In genomic region chr19:33778089-33778791, GRCh38 we compare ENCODE assay signal across 1 cellular context.
A peak's percentile ranks its signal among the peaks of the same experiment; 100 is the strongest.
TF ChIP-seq lines count a peak whose summit lies in the region.

No MANE protein-coding gene starts in this region.

TF ChIP-seq in HepG2, 621 proteins besides CTCF, POLR2A, EP300 and RAD21 (continued from another document and continues in another):
- peak; percentile 40; the same call in 1 of the 2 replicates for TF ChIP-seq ARID4A (CRISPR knock-in tag; IDR thresholded peaks at IDR 0.05; ENCODE audit: borderline replicate concordance)
- peak; percentile 70; the same call in 1 of the 2 replicates for TF ChIP-seq SMC3 (IDR thresholded peaks at IDR 0.05; ENCODE audit: low read length)
- TF ChIP-seq ZNF281 (CRISPR knock-in tag; IDR thresholded peaks at IDR 0.05; ENCODE audit: borderline replicate concordance), result no peak
- TF ChIP-seq ZNF530 (CRISPR knock-in tag; IDR thresholded peaks at IDR 0.05; ENCODE audit: low read depth), result no peak
- no peak for TF ChIP-seq ZZZ3 (CRISPR knock-in tag; IDR thresholded peaks at IDR 0.05; ENCODE audit: borderline replicate concordance)
- peak; percentile 42; the same call in 1 of the 3 replicates for TF ChIP-seq MXI1 (IDR thresholded peaks at IDR 0.05; ENCODE audit: borderline replicate concordance, low read depth, low read length)
- no peak for TF ChIP-seq ZBTB7A (CRISPR knock-in tag; IDR thresholded peaks at IDR 0.05)
- no peak for TF ChIP-seq IKZF1 (IDR thresholded peaks at IDR 0.05)
- TF ChIP-seq ZNF142 (CRISPR knock-in tag; IDR thresholded peaks at IDR 0.05), result no peak
- no peak for TF ChIP-seq TRIM22 (IDR thresholded peaks at IDR 0.05)
- no peak for TF ChIP-seq PTBP1 (IDR thresholded peaks at IDR 0.05; ENCODE audit: low read depth, low read length, poor library complexity, severe bottlenecking)
- TF ChIP-seq ZNF224 (CRISPR knock-in tag; IDR thresholded peaks at IDR 0.05), result no peak
- no peak for TF ChIP-seq PRPF4 (IDR thresholded peaks at IDR 0.05; ENCODE audit: low read depth, low read length, poor library complexity, severe bottlenecking)
- TF ChIP-seq TRIM24 (CRISPR knock-in tag; IDR thresholded peaks at IDR 0.05), result no peak
- TF ChIP-seq PLSCR1 (CRISPR knock-in tag; IDR thresholded peaks at IDR 0.05; ENCODE audit: borderline replicate concordance), result no peak
- no peak for TF ChIP-seq ZNF20 (CRISPR knock-in tag; IDR thresholded peaks at IDR 0.05)
- no peak for TF ChIP-seq ATF5 (CRISPR knock-in tag; IDR thresholded peaks at IDR 0.05; ENCODE audit: low read depth)
- TF ChIP-seq EEA1 (CRISPR knock-in tag; IDR thresholded peaks at IDR 0.05; ENCODE audit: borderline replicate concordance), result no peak; the same call in 1 of the 2 replicates
- TF ChIP-seq ZNF574 (CRISPR knock-in tag; IDR thresholded peaks at IDR 0.05), result peak; percentile 83
- no peak for TF ChIP-seq ZNF468 (CRISPR knock-in tag; IDR thresholded peaks at IDR 0.05)
- no peak for TF ChIP-seq SRSF9 (IDR thresholded peaks at IDR 0.05; ENCODE audit: borderline replicate concordance, insufficient read depth, low read depth, low read length, poor library complexity, severe bottlenecking)
- TF ChIP-seq ZNF343 (CRISPR knock-in tag; IDR thresholded peaks at IDR 0.05), result no peak
- TF ChIP-seq PPARG (CRISPR knock-in tag; conservative IDR thresholded peaks at IDR 0.05), result 0 out of 2 replicates have a peak, but pooled peaks have one; percentile 37
- no peak for TF ChIP-seq ZNF607 (CRISPR knock-in tag; IDR thresholded peaks at IDR 0.05; ENCODE audit: borderline replicate concordance)
- TF ChIP-seq DMTF1 (CRISPR knock-in tag; IDR thresholded peaks at IDR 0.05), result no peak
- no peak for TF ChIP-seq TRAFD1 (CRISPR knock-in tag; IDR thresholded peaks at IDR 0.05; ENCODE audit: borderline replicate concordance)
- no peak for TF ChIP-seq JDP2 (CRISPR knock-in tag; IDR thresholded peaks at IDR 0.05; ENCODE audit: borderline replicate concordance)
- TF ChIP-seq CBX1 (IDR thresholded peaks at IDR 0.05; ENCODE audit: low read depth), result peak; percentile 66
- TF ChIP-seq ZNF558 (CRISPR knock-in tag; IDR thresholded peaks at IDR 0.05; ENCODE audit: borderline replicate concordance), result no peak
